Comparison of ENCODE assay signal across 21 cellular contexts in genomic region chr6:143561105-143561704, GRCh38.
"Had no signal": no experiment of that assay in that cellular context is flagged by ENCODE, and none has a peak within 500 bp of the region (broad histone marks: within the 10 kb centered on the region; RNA-seq: fewer than 3 reads in every experiment).

No MANE protein-coding gene starts in this region.

- FAIRE-seq: endothelial cell of umbilical vein, pancreas had no signal

- ATAC-seq: gastroesophageal sphincter, heart left ventricle, pancreas, sciatic nerve, WTC11 had no signal

- H3K4me3 ChIP-seq: ascending aorta, esophagus muscularis mucosa, gastroesophageal sphincter, heart left ventricle, left ventricle myocardium inferior, pancreas, smooth muscle cell, thoracic aorta, upper lobe of left lung had no signal

- H3K27ac Mint-ChIP-seq: activated naive CD4-positive, alpha-beta T cell treated with anti-CD3 and anti-CD28 coated beads, Interleukin-2, amount 10 ng/mL, durations not matched to agents 7 days and 5 days had no signal

- H3K9me3 Mint-ChIP-seq: activated naive CD4-positive, alpha-beta T cell treated with anti-CD3 and anti-CD28 coated beads, Interleukin-2, amount 10 ng/mL, durations not matched to agents 7 days and 5 days had no signal

- H3K4me2 ChIP-seq: smooth muscle cell had no signal

- H3K27me3 Mint-ChIP-seq: activated naive CD4-positive, alpha-beta T cell treated with anti-CD3 and anti-CD28 coated beads, Interleukin-2, amount 10 ng/mL, durations not matched to agents 7 days and 5 days had no signal

- DNase-seq: activated CD4-positive, alpha-beta T cell treated with anti-CD3 and anti-CD28 coated beads, Interleukin-2, amount 50 U/mL, for 1 hour; activated effector memory CD4-positive, alpha-beta T cell treated with Interleukin-2 at 50 U/mL for 16 hours; activated naive CD4-positive, alpha-beta T cell treated with anti-CD3 and anti-CD28 coated beads, Interleukin-2, amount 10 ng/mL, durations not matched to agents 7 days and 5 days; cerebellar nuclear complex; effector CD8-positive, alpha-beta T cell; heart left ventricle; left ventricle myocardium inferior; mammary epithelial cell; pancreas; stimulated activated CD4-positive, alpha-beta T cell treated with anti-CD3 and anti-CD28 coated beads, Interleukin-4, amount 100 ng/mL, for 1 hour; T-helper 2 cell; upper lobe of left lung had no signal

- H3K27ac ChIP-seq: ascending aorta, esophagus muscularis mucosa, gastroesophageal sphincter, left ventricle myocardium inferior, neutrophil, pancreas, thoracic aorta, upper lobe of left lung had no signal

- H3K9me3 ChIP-seq: ascending aorta, esophagus muscularis mucosa, gastroesophageal sphincter, heart left ventricle, left ventricle myocardium inferior, neutrophil, pancreas, thoracic aorta, upper lobe of left lung had no signal

- H3K27me3 ChIP-seq: ascending aorta, esophagus muscularis mucosa, gastroesophageal sphincter, heart left ventricle, neutrophil, pancreas, upper lobe of left lung had no signal

- H3K4me1 ChIP-seq: ascending aorta, esophagus muscularis mucosa, gastroesophageal sphincter, pancreas, upper lobe of left lung had no signal

- H3K36me3 ChIP-seq: ascending aorta, esophagus muscularis mucosa, gastroesophageal sphincter, left ventricle myocardium inferior, neutrophil, pancreas, thoracic aorta, upper lobe of left lung had no signal

- H3K4me3 Mint-ChIP-seq: activated naive CD4-positive, alpha-beta T cell treated with anti-CD3 and anti-CD28 coated beads, Interleukin-2, amount 10 ng/mL, durations not matched to agents 7 days and 5 days; WTC11 had no signal
